ENCODE assay signal across 17 cellular contexts in the genomic region with DNA sequence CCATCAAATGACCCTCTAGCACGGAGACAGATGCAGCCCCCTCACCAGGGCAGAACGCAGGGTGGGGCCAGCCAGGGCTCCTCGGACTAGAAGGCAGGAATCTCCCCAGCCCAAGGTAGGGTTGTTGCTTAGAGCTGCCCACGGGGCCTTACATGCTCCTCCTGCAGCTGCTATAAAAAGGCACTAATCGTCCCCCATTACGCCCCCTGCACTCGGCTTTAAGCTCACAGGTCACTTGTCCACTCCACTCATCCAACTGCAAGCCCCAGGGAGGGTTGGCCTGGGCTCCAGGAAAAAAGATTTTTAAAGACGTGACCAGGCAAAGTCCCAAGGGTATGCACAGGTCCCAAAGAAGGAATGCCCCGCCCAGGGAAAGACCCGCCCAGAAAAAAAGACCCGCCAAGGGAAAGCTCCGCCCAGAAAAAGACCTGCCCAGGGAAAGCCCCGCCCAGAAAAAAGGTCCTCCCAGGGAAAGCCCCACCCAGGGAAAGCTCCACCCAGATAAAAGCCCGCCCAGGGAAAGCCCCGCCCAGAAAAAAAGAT. TPM values are rescaled to one million over a fixed set of nuclear protein-coding genes. Genes with fewer than 3 reads are reported as not detected.
A peak's percentile ranks its signal among the peaks of the same experiment; 100 is the strongest.
DNase-seq lines count a peak whose midpoint lies in the region; ATAC-seq and TF ChIP-seq lines count a peak whose summit lies in the region.
"Had no signal": no experiment of that assay in that cellular context is flagged by ENCODE, and none has a peak within 500 bp of the region (broad histone marks: within the 10 kb centered on the region; RNA-seq: fewer than 3 reads in every experiment).

No MANE protein-coding gene starts in this region.

- POLR2A ChIA-PET in activated CD4-positive, alpha-beta memory T cell treated with anti-CD3 and anti-CD28 coated beads for 36 hours (lab: Charles Lee): no interaction called here

- H3K9me3 ChIP-seq in RWPE2 (ENCODE audit: severe bottlenecking): no peaks in the 10 kb centered on the region
- H3K9me3 ChIP-seq: ovary, SK-N-SH had no signal

- no peak overlapping the region for H3K4me3 Mint-ChIP-seq in glutamatergic neuron (ENCODE audit: unreplicated experiment)
- no peak overlapping the region for H3K4me3 Mint-ChIP-seq in activated CD4-positive, alpha-beta memory T cell treated with anti-CD3 and anti-CD28 coated beads for 36 hours
- H3K4me3 Mint-ChIP-seq: activated T-cell treated with anti-CD3 and anti-CD28 coated beads, Interleukin-2, amount 50 U/mL, for 4 hours; immature natural killer cell; mesothelial cell of epicardium had no signal

- TF ChIP-seq CTCF in RWPE2 (IDR thresholded peaks at IDR 0.05; ENCODE audit: poor library complexity, severe bottlenecking): no peak
- no peak for TF ChIP-seq CTCF in glutamatergic neuron (IDR thresholded peaks at IDR 0.05; ENCODE audit: partially characterized antibody, unreplicated experiment)

- H3K27me3 ChIP-seq in RWPE2 (ENCODE audit: insufficient read depth, poor library complexity, severe bottlenecking): peaks cover 10% of the 10 kb centered on the region
- H3K27me3 ChIP-seq: ovary had no signal

- H3K4me1 Mint-ChIP-seq in glutamatergic neuron (ENCODE audit: low read depth, unreplicated experiment): no peaks in the 10 kb centered on the region
- H3K4me1 Mint-ChIP-seq in activated CD4-positive, alpha-beta memory T cell treated with anti-CD3 and anti-CD28 coated beads for 36 hours (ENCODE audit: low read depth): no peaks in the 10 kb centered on the region
- H3K4me1 Mint-ChIP-seq: immature natural killer cell, mesothelial cell of epicardium had no signal

- peak overlapping the region; percentile 1 for H3K27ac ChIP-seq in RWPE2 (ENCODE audit: poor library complexity, severe bottlenecking)
- H3K27ac ChIP-seq: ovary, upper lobe of left lung had no signal

- peaks cover 2% of the 10 kb centered on the region for H3K9me3 Mint-ChIP-seq in glutamatergic neuron (ENCODE audit: unreplicated experiment)
- no peaks in the 10 kb centered on the region for H3K9me3 Mint-ChIP-seq in activated CD4-positive, alpha-beta memory T cell treated with anti-CD3 and anti-CD28 coated beads for 36 hours
- H3K9me3 Mint-ChIP-seq: activated T-cell treated with anti-CD3 and anti-CD28 coated beads, Interleukin-2, amount 50 U/mL, for 4 hours; immature natural killer cell; mesothelial cell of epicardium had no signal

- H3K27me3 Mint-ChIP-seq in glutamatergic neuron (ENCODE audit: unreplicated experiment): peaks cover 6% of the 10 kb centered on the region
- peaks cover 5% of the 10 kb centered on the region for H3K27me3 Mint-ChIP-seq in activated CD4-positive, alpha-beta memory T cell treated with anti-CD3 and anti-CD28 coated beads for 36 hours

- intact Hi-C loops in activated CD4-positive, alpha-beta memory T cell treated with anti-CD3 and anti-CD28 coated beads for 36 hours (cut with micrococcal nuclease): loop anchor here (2.0 kb wide), 1 partner anchor 63 kb away; the partner anchor contains the start of gene MAN1B1

- H3K36me3 ChIP-seq in RWPE2 (ENCODE audit: low read depth): no peaks in the 10 kb centered on the region
- H3K36me3 ChIP-seq: ovary, upper lobe of left lung had no signal

- H3K27ac Mint-ChIP-seq in glutamatergic neuron (ENCODE audit: unreplicated experiment): no peak overlapping the region
- no peak overlapping the region for H3K27ac Mint-ChIP-seq in activated CD4-positive, alpha-beta memory T cell treated with anti-CD3 and anti-CD28 coated beads for 36 hours
- H3K27ac Mint-ChIP-seq: immature natural killer cell, mesothelial cell of epicardium had no signal

- H3K4me1 ChIP-seq in RWPE2 (ENCODE audit: insufficient read depth, poor library complexity, severe bottlenecking): no peaks in the 10 kb centered on the region
- H3K4me1 ChIP-seq: upper lobe of left lung had no signal

- CTCF ChIA-PET in activated CD4-positive, alpha-beta memory T cell treated with anti-CD3 and anti-CD28 coated beads for 36 hours (lab: Charles Lee): interaction anchor here (1.1 to 1.4 kb wide), 2 partner anchors 9 to 87 kb away, joined by 3 read pairs; no protein-coding TSS in a partner anchor

- ATAC-seq in HG03039 (IDR thresholded peaks at IDR 0.05; ENCODE audit: unreplicated experiment): peak; percentile 2
- peak; percentile 18 for ATAC-seq in RWPE2 (ENCODE audit: low read depth)

- peak; percentile 57 for DNase-seq in stimulated activated CD4-positive, alpha-beta T cell treated with anti-CD3 and anti-CD28 coated beads, Interleukin-15, amount 100 ng/mL, for 24 hours
- no peak for DNase-seq in stimulated activated CD4-positive, alpha-beta T cell treated with anti-CD3 and anti-CD28 coated beads, Interleukin-12 subunit alpha, Interleukin-12 subunit beta, amount 100 ng/mL, for 4 hours
- DNase-seq in RWPE2 (ENCODE audit: low spot score) (no peak), anterior cingulate cortex (lab: John Stamatoyannopoulos, UW) (no peak), glutamatergic neuron (no peak)
- DNase-seq in activated CD4-positive, alpha-beta memory T cell treated with anti-CD3 and anti-CD28 coated beads for 36 hours: no peak
- no peak for DNase-seq in effector CD4-positive, alpha-beta T cell
- DNase-seq: activated T-cell treated with anti-CD3 and anti-CD28 coated beads, Interleukin-2, amount 50 U/mL, for 4 hours; DMS 273 treated with DMSO at 0.1 percent for 48 hours; immature natural killer cell; NCI-H510A treated with DMSO at 0.1 percent for 48 hours; ovary had no signal

- no peaks in the 10 kb centered on the region for H3K36me3 Mint-ChIP-seq in glutamatergic neuron (ENCODE audit: unreplicated experiment)
- no peaks in the 10 kb centered on the region for H3K36me3 Mint-ChIP-seq in activated CD4-positive, alpha-beta memory T cell treated with anti-CD3 and anti-CD28 coated beads for 36 hours
- H3K36me3 Mint-ChIP-seq: immature natural killer cell, mesothelial cell of epicardium had no signal

- H3K4me3 ChIP-seq in RWPE2 (ENCODE audit: severe bottlenecking): no peak overlapping the region
- H3K4me3 ChIP-seq: ovary, upper lobe of left lung had no signal

RNA-seq across cellular contexts. Expression of gene GRIN1, which starts 11.1 kb away (rescaled TPM):
- 5.5 TPM for total RNA-seq in glutamatergic neuron (ENCODE audit: unreplicated experiment)
- total RNA-seq in activated CD4-positive, alpha-beta memory T cell treated with anti-CD3 and anti-CD28 coated beads for 36 hours: not detected
- total RNA-seq: dermis microvascular lymphatic vessel endothelial cell had no signal

RNA-seq across cellular contexts. Expression of gene LRRC26, which starts 19.8 kb away (rescaled TPM):
- 0.98 TPM for total RNA-seq in glutamatergic neuron (ENCODE audit: unreplicated experiment)
- total RNA-seq in activated CD4-positive, alpha-beta memory T cell treated with anti-CD3 and anti-CD28 coated beads for 36 hours: not detected
- total RNA-seq: dermis microvascular lymphatic vessel endothelial cell, mesothelial cell of epicardium had no signal

RNA-seq across cellular contexts. Expression of gene TMEM210, which starts 21.8 kb away (rescaled TPM):
- total RNA-seq in glutamatergic neuron (ENCODE audit: unreplicated experiment): not detected
- total RNA-seq in activated CD4-positive, alpha-beta memory T cell treated with anti-CD3 and anti-CD28 coated beads for 36 hours: not detected
- total RNA-seq: activated T-cell treated with anti-CD3 and anti-CD28 coated beads, Interleukin-2, amount 50 U/mL, for 4 hours; dermis microvascular lymphatic vessel endothelial cell; mesothelial cell of epicardium; ovary; upper lobe of left lung had no signal

RNA-seq across cellular contexts. Expression of gene DPP7, which starts 35.5 kb away (rescaled TPM):
- 30.8 TPM for total RNA-seq in glutamatergic neuron (ENCODE audit: unreplicated experiment)
- total RNA-seq in activated CD4-positive, alpha-beta memory T cell treated with anti-CD3 and anti-CD28 coated beads for 36 hours: 100 to 1,000 TPM; 195 to 208 TPM

RNA-seq across cellular contexts. Expression of gene ANAPC2, which starts 38.3 kb away (rescaled TPM):
- 72.9 TPM for total RNA-seq in glutamatergic neuron (ENCODE audit: unreplicated experiment)
- total RNA-seq in activated CD4-positive, alpha-beta memory T cell treated with anti-CD3 and anti-CD28 coated beads for 36 hours: 10 to 100 TPM; 36.3 to 36.9 TPM
